Comparison of ENCODE assay signal across 1 cellular context in genomic region chr7:132226626-132227290, GRCh38.
TF ChIP-seq lines count a peak whose summit lies in the region.

No MANE protein-coding gene starts in this region.

TF ChIP-seq in K562, 482 proteins besides CTCF, POLR2A, EP300 and RAD21 (continued from another document):
- TF ChIP-seq SRF (CRISPR knock-in tag; IDR thresholded peaks at IDR 0.05), result no peak
- TF ChIP-seq RB1 (IDR thresholded peaks at IDR 0.05; ENCODE audit: low read depth), result no peak
- no peak for TF ChIP-seq SMARCC2 (IDR thresholded peaks at IDR 0.05; ENCODE audit: low read depth)
- no peak for TF ChIP-seq ZNF717 (CRISPR knock-in tag; IDR thresholded peaks at IDR 0.05)
- TF ChIP-seq CBX3 (IDR thresholded peaks at IDR 0.05; ENCODE audit: borderline replicate concordance in 1 of 2, low read length in 2 of 2), result no peak
- TF ChIP-seq RBM25 (IDR thresholded peaks at IDR 0.05; ENCODE audit: low read depth, low read length, severe bottlenecking), result no peak
- TF ChIP-seq RBM34 (IDR thresholded peaks at IDR 0.05; ENCODE audit: borderline replicate concordance, insufficient read depth, low read length), result no peak
- TF ChIP-seq SPI1 (IDR thresholded peaks at IDR 0.05; ENCODE audit: borderline replicate concordance, low read depth, low read length), result no peak
- TF ChIP-seq SAP30 (IDR thresholded peaks at IDR 0.05; ENCODE audit: borderline replicate concordance, insufficient read depth, low read depth, low read length, poor library complexity, severe bottlenecking), result no peak
- no peak for TF ChIP-seq KDM1A (IDR thresholded peaks at IDR 0.05)
- TF ChIP-seq, protein P1, sequence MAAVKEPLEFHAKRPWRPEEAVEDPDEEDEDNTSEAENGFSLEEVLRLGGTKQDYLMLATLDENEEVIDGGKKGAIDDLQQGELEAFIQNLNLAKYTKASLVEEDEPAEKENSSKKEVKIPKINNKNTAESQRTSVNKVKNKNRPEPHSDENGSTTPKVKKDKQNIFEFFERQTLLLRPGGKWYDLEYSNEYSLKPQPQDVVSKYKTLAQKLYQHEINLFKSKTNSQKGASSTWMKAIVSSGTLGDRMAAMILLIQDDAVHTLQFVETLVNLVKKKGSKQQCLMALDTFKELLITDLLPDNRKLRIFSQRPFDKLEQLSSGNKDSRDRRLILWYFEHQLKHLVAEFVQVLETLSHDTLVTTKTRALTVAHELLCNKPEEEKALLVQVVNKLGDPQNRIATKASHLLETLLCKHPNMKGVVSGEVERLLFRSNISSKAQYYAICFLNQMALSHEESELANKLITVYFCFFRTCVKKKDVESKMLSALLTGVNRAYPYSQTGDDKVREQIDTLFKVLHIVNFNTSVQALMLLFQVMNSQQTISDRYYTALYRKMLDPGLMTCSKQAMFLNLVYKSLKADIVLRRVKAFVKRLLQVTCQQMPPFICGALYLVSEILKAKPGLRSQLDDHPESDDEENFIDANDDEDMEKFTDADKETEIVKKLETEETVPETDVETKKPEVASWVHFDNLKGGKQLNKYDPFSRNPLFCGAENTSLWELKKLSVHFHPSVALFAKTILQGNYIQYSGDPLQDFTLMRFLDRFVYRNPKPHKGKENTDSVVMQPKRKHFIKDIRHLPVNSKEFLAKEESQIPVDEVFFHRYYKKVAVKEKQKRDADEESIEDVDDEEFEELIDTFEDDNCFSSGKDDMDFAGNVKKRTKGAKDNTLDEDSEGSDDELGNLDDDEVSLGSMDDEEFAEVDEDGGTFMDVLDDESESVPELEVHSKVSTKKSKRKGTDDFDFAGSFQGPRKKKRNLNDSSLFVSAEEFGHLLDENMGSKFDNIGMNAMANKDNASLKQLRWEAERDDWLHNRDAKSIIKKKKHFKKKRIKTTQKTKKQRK (IDR thresholded peaks at IDR 0.05; ENCODE audit: borderline replicate concordance, low read depth, low read length), result no peak
- TF ChIP-seq MTA3 (IDR thresholded peaks at IDR 0.05; ENCODE audit: borderline replicate concordance), result no peak
- TF ChIP-seq, protein P2, sequence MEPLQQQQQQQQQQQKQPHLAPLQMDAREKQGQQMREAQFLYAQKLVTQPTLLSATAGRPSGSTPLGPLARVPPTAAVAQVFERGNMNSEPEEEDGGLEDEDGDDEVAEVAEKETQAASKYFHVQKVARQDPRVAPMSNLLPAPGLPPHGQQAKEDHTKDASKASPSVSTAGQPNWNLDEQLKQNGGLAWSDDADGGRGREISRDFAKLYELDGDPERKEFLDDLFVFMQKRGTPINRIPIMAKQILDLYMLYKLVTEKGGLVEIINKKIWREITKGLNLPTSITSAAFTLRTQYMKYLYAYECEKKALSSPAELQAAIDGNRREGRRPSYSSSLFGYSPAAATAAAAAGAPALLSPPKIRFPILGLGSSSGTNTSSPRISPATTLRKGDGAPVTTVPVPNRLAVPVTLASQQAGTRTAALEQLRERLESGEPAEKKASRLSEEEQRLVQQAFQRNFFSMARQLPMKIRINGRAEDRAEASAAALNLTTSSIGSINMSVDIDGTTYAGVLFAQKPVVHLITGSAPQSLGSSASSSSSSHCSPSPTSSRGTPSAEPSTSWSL (CRISPR knock-in tag; IDR thresholded peaks at IDR 0.05; ENCODE audit: borderline replicate concordance), result no peak
- no peak for TF ChIP-seq ZNF696 (CRISPR knock-in tag; conservative IDR thresholded peaks at IDR 0.05)
TF ChIP-seq in K562: peak in this region for 0.
